Comparison of ENCODE assay signal across 9 cellular contexts in the genomic region with DNA sequence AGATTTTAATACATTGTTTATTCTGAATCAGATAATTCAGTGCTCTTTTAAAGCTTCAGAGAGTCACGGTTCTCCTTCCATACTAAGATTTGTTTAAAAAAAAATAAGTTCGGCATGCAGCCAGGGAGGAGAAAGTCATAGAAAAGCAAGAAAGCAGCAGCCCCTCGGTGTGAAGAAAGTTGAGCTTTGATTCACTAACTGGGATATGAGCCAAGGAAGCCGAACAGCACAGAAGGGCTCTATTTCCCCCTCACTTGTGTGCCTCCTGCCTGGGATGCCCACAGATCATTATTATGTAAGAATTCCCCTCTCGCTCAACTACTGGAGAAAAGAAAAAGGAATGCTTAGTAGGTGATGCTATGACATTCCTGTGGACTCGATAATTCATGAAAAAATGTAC.
DNase-seq lines count a peak whose midpoint lies in the region; ATAC-seq and TF ChIP-seq lines count a peak whose summit lies in the region.
"Had no signal": no experiment of that assay in that cellular context is flagged by ENCODE, and none has a peak within 500 bp of the region (broad histone marks: within the 10 kb centered on the region; RNA-seq: fewer than 3 reads in every experiment).

No MANE protein-coding gene starts in this region.

- H3K36me3 Mint-ChIP-seq in WTC11 = peaks cover 58% of the 10 kb centered on the region
- H3K36me3 Mint-ChIP-seq in naive thymus-derived CD4-positive, alpha-beta T cell = peaks cover 17 to 74% (median 60%) of the 10 kb centered on the region in 5 donors

- H3K4me1 Mint-ChIP-seq in WTC11 = peaks cover 39% of the 10 kb centered on the region
- peaks cover 3 to 12% (median 9%) of the 10 kb centered on the region in 7 donors for H3K4me1 Mint-ChIP-seq in naive thymus-derived CD4-positive, alpha-beta T cell

- ATAC-seq in WTC11 (peak; percentile 38; the same call in 1 of the 2 replicates), sciatic nerve (peak; percentile 67)
- ATAC-seq in naive thymus-derived CD4-positive, alpha-beta T cell = no peak

- 0 out of 2 replicates have a peak, but pooled peaks cover 6% of the 10 kb centered on the region for H3K9me3 Mint-ChIP-seq in WTC11
- H3K9me3 Mint-ChIP-seq in naive thymus-derived CD4-positive, alpha-beta T cell = no peaks in the 10 kb centered on the region

- no peaks in the 10 kb centered on the region for H3K27me3 ChIP-seq in naive thymus-derived CD4-positive, alpha-beta T cell (ENCODE audit: control insufficient read depth in 2 of 2, insufficient read depth in 2 of 2, low read length in 2 of 2)

- POLR2A ChIA-PET in WTC11 (lab: Charles Lee) = no interaction called here
- POLR2A ChIA-PET in naive thymus-derived CD4-positive, alpha-beta T cell (lab: Charles Lee) = no interaction called here

- H3K4me3 ChIP-seq in naive thymus-derived CD4-positive, alpha-beta T cell (ENCODE audit: low read length) = no peak overlapping the region

- H3K36me3 ChIP-seq in naive thymus-derived CD4-positive, alpha-beta T cell (ENCODE audit: control insufficient read depth in 2 of 3, insufficient read depth in 3 of 3, low read length in 3 of 3) = peaks cover 0 to 52% (median 6%) of the 10 kb centered on the region in 3 experiments

- H3K9me3 ChIP-seq in naive thymus-derived CD4-positive, alpha-beta T cell (ENCODE audit: control insufficient read depth in 2 of 3, low read length in 3 of 3) = no peaks in the 10 kb centered on the region

- no peaks in the 10 kb centered on the region for H3K27me3 Mint-ChIP-seq in WTC11 (ENCODE audit: low read depth)
- no peaks in the 10 kb centered on the region for H3K27me3 Mint-ChIP-seq in naive thymus-derived CD4-positive, alpha-beta T cell

- H3K4me3 Mint-ChIP-seq in WTC11 = no peak overlapping the region
- no peak overlapping the region for H3K4me3 Mint-ChIP-seq in naive thymus-derived CD4-positive, alpha-beta T cell

- H3K4me1 ChIP-seq in naive thymus-derived CD4-positive, alpha-beta T cell (ENCODE audit: control insufficient read depth in 2 of 2, insufficient read depth in 2 of 2, low read length in 2 of 2) = no peaks in the 10 kb centered on the region

- H3K27ac ChIP-seq in naive thymus-derived CD4-positive, alpha-beta T cell (ENCODE audit: low read depth, low read length) = no peak overlapping the region

- CTCF ChIA-PET in WTC11 (lab: Charles Lee) = interaction anchor here (1.1 to 2.7 kb wide), 4 partner anchors 34 to 160 kb away, joined by 3 to 7 read pairs (median 4); no protein-coding TSS in a partner anchor
- CTCF ChIA-PET in naive thymus-derived CD4-positive, alpha-beta T cell (lab: Charles Lee) = interaction anchor here (1.2 to 1.3 kb wide), 2 partner anchors 38 to 160 kb away, joined by 3 read pairs; no protein-coding TSS in a partner anchor

- DNase-seq in GM04503 (ENCODE audit: low read depth) (peak; percentile 85), WTC11 (ENCODE audit: low spot score) (no peak), fibroblast of the conjunctiva (ENCODE audit: low read depth) (peak; percentile 48), sciatic nerve (ENCODE audit: low spot score) (no peak), UCSD-AML1 (lab: John Stamatoyannopoulos, UW; ENCODE audit: unreplicated experiment) (no peak), CD1c-positive myeloid dendritic cell (ENCODE audit: extremely low spot score) (no peak), activated gamma-delta T cell (lab: John Stamatoyannopoulos, UW) (no peak)
- DNase-seq in naive thymus-derived CD4-positive, alpha-beta T cell = no peak
- DNase-seq: NCI-H1436 had no signal

- no peak for TF ChIP-seq CTCF in WTC11 (IDR thresholded peaks at IDR 0.05)

- H3K27ac Mint-ChIP-seq in WTC11 = no peak overlapping the region
- peak overlapping the region in 4 of 9 donors; percentile 8 to 53 (median 36) for H3K27ac Mint-ChIP-seq in naive thymus-derived CD4-positive, alpha-beta T cell

- intact Hi-C loops in sciatic nerve (cut with DNase I) = no loop called here
- intact Hi-C loops in naive thymus-derived CD4-positive, alpha-beta T cell (cut with micrococcal nuclease) = no loop called here

TF ChIP-seq in WTC11, 78 proteins besides CTCF, POLR2A, EP300 and RAD21:
- TF ChIP-seq NR1H2 (CRISPR knock-in tag; IDR thresholded peaks at IDR 0.05) = no peak
- TF ChIP-seq IRF2 (CRISPR knock-in tag; IDR thresholded peaks at IDR 0.05; ENCODE audit: borderline replicate concordance, low read depth) = no peak
- TF ChIP-seq OVOL2 (CRISPR knock-in tag; IDR thresholded peaks at IDR 0.05; ENCODE audit: borderline replicate concordance) = no peak
- TF ChIP-seq ATF1 (CRISPR knock-in tag; IDR thresholded peaks at IDR 0.05) = no peak
- TF ChIP-seq, protein P1, sequence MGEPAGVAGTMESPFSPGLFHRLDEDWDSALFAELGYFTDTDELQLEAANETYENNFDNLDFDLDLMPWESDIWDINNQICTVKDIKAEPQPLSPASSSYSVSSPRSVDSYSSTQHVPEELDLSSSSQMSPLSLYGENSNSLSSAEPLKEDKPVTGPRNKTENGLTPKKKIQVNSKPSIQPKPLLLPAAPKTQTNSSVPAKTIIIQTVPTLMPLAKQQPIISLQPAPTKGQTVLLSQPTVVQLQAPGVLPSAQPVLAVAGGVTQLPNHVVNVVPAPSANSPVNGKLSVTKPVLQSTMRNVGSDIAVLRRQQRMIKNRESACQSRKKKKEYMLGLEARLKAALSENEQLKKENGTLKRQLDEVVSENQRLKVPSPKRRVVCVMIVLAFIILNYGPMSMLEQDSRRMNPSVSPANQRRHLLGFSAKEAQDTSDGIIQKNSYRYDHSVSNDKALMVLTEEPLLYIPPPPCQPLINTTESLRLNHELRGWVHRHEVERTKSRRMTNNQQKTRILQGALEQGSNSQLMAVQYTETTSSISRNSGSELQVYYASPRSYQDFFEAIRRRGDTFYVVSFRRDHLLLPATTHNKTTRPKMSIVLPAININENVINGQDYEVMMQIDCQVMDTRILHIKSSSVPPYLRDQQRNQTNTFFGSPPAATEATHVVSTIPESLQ (CRISPR knock-in tag; IDR thresholded peaks at IDR 0.05) = no peak
- no peak for TF ChIP-seq EMX1 (CRISPR knock-in tag; IDR thresholded peaks at IDR 0.05)
- TF ChIP-seq, protein P2, sequence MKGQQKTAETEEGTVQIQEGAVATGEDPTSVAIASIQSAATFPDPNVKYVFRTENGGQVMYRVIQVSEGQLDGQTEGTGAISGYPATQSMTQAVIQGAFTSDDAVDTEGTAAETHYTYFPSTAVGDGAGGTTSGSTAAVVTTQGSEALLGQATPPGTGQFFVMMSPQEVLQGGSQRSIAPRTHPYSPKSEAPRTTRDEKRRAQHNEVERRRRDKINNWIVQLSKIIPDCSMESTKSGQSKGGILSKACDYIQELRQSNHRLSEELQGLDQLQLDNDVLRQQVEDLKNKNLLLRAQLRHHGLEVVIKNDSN (CRISPR knock-in tag; IDR thresholded peaks at IDR 0.05) = no peak
- TF ChIP-seq HMGA2 (CRISPR knock-in tag; IDR thresholded peaks at IDR 0.05) = no peak
- no peak for TF ChIP-seq SMAD4 (CRISPR knock-in tag; IDR thresholded peaks at IDR 0.05)
- no peak for TF ChIP-seq GRHL2 (CRISPR knock-in tag; IDR thresholded peaks at IDR 0.05; ENCODE audit: insufficient replicate concordance, severe bottlenecking)
- TF ChIP-seq ESRRA (CRISPR knock-in tag; IDR thresholded peaks at IDR 0.05; ENCODE audit: borderline replicate concordance) = no peak
- TF ChIP-seq CREB1 (CRISPR knock-in tag; IDR thresholded peaks at IDR 0.05) = no peak
- no peak for TF ChIP-seq FOXJ3 (CRISPR knock-in tag; IDR thresholded peaks at IDR 0.05; ENCODE audit: borderline replicate concordance)
- no peak for TF ChIP-seq TEAD1 (CRISPR knock-in tag; IDR thresholded peaks at IDR 0.05)
- TF ChIP-seq, protein P3, sequence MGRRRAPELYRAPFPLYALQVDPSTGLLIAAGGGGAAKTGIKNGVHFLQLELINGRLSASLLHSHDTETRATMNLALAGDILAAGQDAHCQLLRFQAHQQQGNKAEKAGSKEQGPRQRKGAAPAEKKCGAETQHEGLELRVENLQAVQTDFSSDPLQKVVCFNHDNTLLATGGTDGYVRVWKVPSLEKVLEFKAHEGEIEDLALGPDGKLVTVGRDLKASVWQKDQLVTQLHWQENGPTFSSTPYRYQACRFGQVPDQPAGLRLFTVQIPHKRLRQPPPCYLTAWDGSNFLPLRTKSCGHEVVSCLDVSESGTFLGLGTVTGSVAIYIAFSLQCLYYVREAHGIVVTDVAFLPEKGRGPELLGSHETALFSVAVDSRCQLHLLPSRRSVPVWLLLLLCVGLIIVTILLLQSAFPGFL (CRISPR knock-in tag; IDR thresholded peaks at IDR 0.05; ENCODE audit: borderline replicate concordance) = no peak
- no peak for TF ChIP-seq PRRX2 (CRISPR knock-in tag; IDR thresholded peaks at IDR 0.05)
- TF ChIP-seq, protein P4, sequence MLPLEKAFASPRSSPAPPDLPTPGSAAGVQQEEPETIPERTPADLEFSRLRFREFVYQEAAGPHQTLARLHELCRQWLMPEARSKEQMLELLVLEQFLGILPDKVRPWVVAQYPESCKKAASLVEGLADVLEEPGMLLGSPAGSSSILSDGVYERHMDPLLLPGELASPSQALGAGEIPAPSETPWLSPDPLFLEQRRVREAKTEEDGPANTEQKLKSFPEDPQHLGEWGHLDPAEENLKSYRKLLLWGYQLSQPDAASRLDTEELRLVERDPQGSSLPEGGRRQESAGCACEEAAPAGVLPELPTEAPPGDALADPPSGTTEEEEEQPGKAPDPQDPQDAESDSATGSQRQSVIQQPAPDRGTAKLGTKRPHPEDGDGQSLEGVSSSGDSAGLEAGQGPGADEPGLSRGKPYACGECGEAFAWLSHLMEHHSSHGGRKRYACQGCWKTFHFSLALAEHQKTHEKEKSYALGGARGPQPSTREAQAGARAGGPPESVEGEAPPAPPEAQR (CRISPR knock-in tag; IDR thresholded peaks at IDR 0.05) = no peak
- TF ChIP-seq, protein P5, sequence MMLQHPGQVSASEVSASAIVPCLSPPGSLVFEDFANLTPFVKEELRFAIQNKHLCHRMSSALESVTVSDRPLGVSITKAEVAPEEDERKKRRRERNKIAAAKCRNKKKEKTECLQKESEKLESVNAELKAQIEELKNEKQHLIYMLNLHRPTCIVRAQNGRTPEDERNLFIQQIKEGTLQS (CRISPR knock-in tag; conservative IDR thresholded peaks at IDR 0.05) = no peak
- TF ChIP-seq ZNF317 (CRISPR knock-in tag; IDR thresholded peaks at IDR 0.05; ENCODE audit: borderline replicate concordance, low read depth) = no peak

Comparison
In these comparisons a context has a peak if more than half of its experiments do, and no peak if none do; other contexts are left out.
1. DNase-seq: peak in GM04503 (single experiment) and fibroblast of the conjunctiva (single experiment); none in WTC11 (single experiment), sciatic nerve (single experiment), UCSD-AML1 (single experiment), CD1c-positive myeloid dendritic cell (single experiment), naive thymus-derived CD4-positive, alpha-beta T cell (0 of 9) and activated gamma-delta T cell (single experiment).